Comparison of ENCODE assay signal across 8 cellular contexts in genomic region chrX:63506320-63506719, GRCh38.
DNase-seq lines count a peak whose midpoint lies in the region; TF ChIP-seq lines count a peak whose summit lies in the region.

No MANE protein-coding gene starts in this region.

- no peak overlapping the region for H3K27ac ChIP-seq in adrenal gland
- H3K27ac ChIP-seq in uterus = no peak overlapping the region
- no peak overlapping the region for H3K27ac ChIP-seq in colonic mucosa

- H3K9ac ChIP-seq in colonic mucosa (ENCODE audit: low read depth in 2 of 2, low read length in 2 of 2) = no peak overlapping the region

- H3K4me3 ChIP-seq in adrenal gland (no peak overlapping the region), uterus (no peak overlapping the region), colonic mucosa (no peak overlapping the region)

- WGBS in adrenal gland, 4 donors = 67 to 100% (median 82%) methylated on average over 1 of the region's 1 CpG

- no peaks in the 10 kb centered on the region for H3K36me3 ChIP-seq in adrenal gland (replicated peaks in 1 of 2)
- H3K36me3 ChIP-seq in uterus = no peaks in the 10 kb centered on the region
- H3K36me3 ChIP-seq in colonic mucosa = no peaks in the 10 kb centered on the region

- TF ChIP-seq EP300 in Ishikawa (IDR thresholded peaks at IDR 0.05; ENCODE audit: borderline replicate concordance) = no peak

- H3K4me1 ChIP-seq in adrenal gland (replicated peaks in 1 of 2) (no peaks in the 10 kb centered on the region), uterus (no peaks in the 10 kb centered on the region), colonic mucosa (no peaks in the 10 kb centered on the region)

- intact Hi-C loops in adrenal gland (cut with DNase I) (no loop called here), uterus (cut with DNase I; ENCODE audit: low total_unique reads) (no loop called here), colonic mucosa (cut with DNase I) (no loop called here)

- TF ChIP-seq POLR2A in adrenal gland (IDR thresholded peaks at IDR 0.05) (no peak), uterus (IDR thresholded peaks at IDR 0.05) (no peak)

- TF ChIP-seq CTCF in adrenal gland (IDR thresholded peaks at IDR 0.05) (peak in 4 of 6 experiments; percentile 8 to 30 (median 26)), uterus (IDR thresholded peaks at IDR 0.05) (peak in 2 of 4 experiments; percentile 11 to 12), colonic mucosa (IDR thresholded peaks at IDR 0.05) (no peak)

- peak; percentile 44 for TF ChIP-seq RAD21 in Ishikawa (IDR thresholded peaks at IDR 0.05; ENCODE audit: low read depth)

- peak; percentile 27 for DNase-seq in ELF-1 (ENCODE audit: low read depth, low spot score)
- DNase-seq in adrenal gland = no peak
- DNase-seq in medulla oblongata (ENCODE audit: extremely low spot score) = peak; percentile 30
- DNase-seq in activated naive CD4-positive, alpha-beta T cell treated with anti-CD3 and anti-CD28 coated beads, Interleukin-2, amount 50 U/mL, for 16 hours = no peak
- no peak for DNase-seq in uterus
- no peak for DNase-seq in putamen (ENCODE audit: low spot score)
- no peak for DNase-seq in colonic mucosa

- no peaks in the 10 kb centered on the region for H3K27me3 ChIP-seq in adrenal gland
- H3K27me3 ChIP-seq in uterus = no peaks in the 10 kb centered on the region
- no peaks in the 10 kb centered on the region for H3K27me3 ChIP-seq in colonic mucosa

- H3K9me3 ChIP-seq in adrenal gland (replicated peaks in 1 of 3) (no peaks in the 10 kb centered on the region), uterus (no peaks in the 10 kb centered on the region), colonic mucosa (no peaks in the 10 kb centered on the region)

TF ChIP-seq in Ishikawa, 13 proteins besides CTCF, POLR2A, EP300 and RAD21:
- no peak for TF ChIP-seq ZBTB7A (IDR thresholded peaks at IDR 0.05; ENCODE audit: low read depth)
- TF ChIP-seq NFIC (IDR thresholded peaks at IDR 0.05) = no peak
- TF ChIP-seq YY1 (IDR thresholded peaks at IDR 0.05; ENCODE audit: low read depth) = no peak
- no peak for TF ChIP-seq CREB1 (IDR thresholded peaks at IDR 0.05; ENCODE audit: low read depth)
- TF ChIP-seq TEAD4 (IDR thresholded peaks at IDR 0.05) = no peak
- no peak for TF ChIP-seq TCF12 (IDR thresholded peaks at IDR 0.05; ENCODE audit: low read depth)
- TF ChIP-seq EGR1 (IDR thresholded peaks at IDR 0.05) = no peak
- no peak for TF ChIP-seq TAF1 (IDR thresholded peaks at IDR 0.05; ENCODE audit: low read depth)
- no peak for TF ChIP-seq CEBPB (IDR thresholded peaks at IDR 0.05)

Comparison
In these comparisons a context has a peak if more than half of its experiments do, and no peak if none do; other contexts are left out.
1. DNase-seq: peak in ELF-1 (single experiment) and medulla oblongata (single experiment); none in adrenal gland (0 of 7), activated naive CD4-positive, alpha-beta T cell treated with anti-CD3 and anti-CD28 coated beads, Interleukin-2, amount 50 U/mL, for 16 hours (single experiment), uterus (0 of 2), putamen (single experiment) and colonic mucosa (single experiment).